Comparison of ENCODE assay signal across 8 cellular contexts in genomic region chr14:87993485-87993809, GRCh38. TPM values are rescaled to one million over a fixed set of nuclear protein-coding genes. Genes with fewer than 3 reads are reported as not detected.
DNase-seq lines count a peak whose midpoint lies in the region; ATAC-seq, FAIRE-seq and TF ChIP-seq lines count a peak whose summit lies in the region.

No MANE protein-coding gene starts in this region.

- peak overlapping the region; percentile 71 for H3K4me2 ChIP-seq in A549
- H3K4me2 ChIP-seq in GM23248 (ENCODE audit: unreplicated experiment), result peak overlapping the region; percentile 67
- peak overlapping the region; percentile 72 for H3K4me2 ChIP-seq in K562 (ENCODE audit: insufficient read depth, low read length)

- H3K9me2 ChIP-seq in GM23248 (ENCODE audit: insufficient read depth), result no peaks in the 10 kb centered on the region

- DNase-seq in A549 (ENCODE audit: low read depth in 1 of 2, low spot score in 1 of 2) (no peak), GM23248 (no peak), K562 (ENCODE audit: extremely low read depth in 1 of 4, low spot score in 3 of 4) (no peak), mesothelial cell of epicardium (ENCODE audit: low spot score in 2 of 2, unreplicated experiment in 2 of 2) (no peak), SHP77 (lab: John Stamatoyannopoulos, UW) (no peak), NCI-H82 treated with DMSO at 0.1 percent for 48 hours (lab: John Stamatoyannopoulos, UW; ENCODE audit: unreplicated experiment) (no peak)

- peak overlapping the region; percentile 97 for H3K27ac Mint-ChIP-seq in mesothelial cell of epicardium

- ATAC-seq in A549 (no peak; a peak in 1 of 6 replicates), K562 (no peak), HG03469 (IDR thresholded peaks at IDR 0.05; ENCODE audit: unreplicated experiment) (no peak), HG03045 (IDR thresholded peaks at IDR 0.05; ENCODE audit: unreplicated experiment) (no peak)

- no peaks in the 10 kb centered on the region for H3K36me3 ChIP-seq in GM23248 (ENCODE audit: low read depth)
- no peaks in the 10 kb centered on the region for H3K36me3 ChIP-seq in K562 (ENCODE audit: control insufficient read depth, insufficient read depth, low read length)

- H4K20me1 ChIP-seq in GM23248 (ENCODE audit: insufficient read depth) (no peaks in the 10 kb centered on the region), K562 (replicated peaks; ENCODE audit: control insufficient read depth, insufficient read depth, low read length) (no peaks in the 10 kb centered on the region)

- 0 out of 3 replicates have a peak, but pooled peaks cover 6% of the 10 kb centered on the region for H3K4me1 ChIP-seq in A549
- peaks cover 15% of the 10 kb centered on the region; the same call in 1 of the 2 replicates for H3K4me1 ChIP-seq in GM23248 (ENCODE audit: insufficient read depth)
- H3K4me1 ChIP-seq in K562 (replicated peaks in 1 of 2; ENCODE audit: control insufficient read depth in 2 of 2, insufficient read depth in 2 of 2, low read length in 2 of 2), result peaks cover 13 to 32% of the 10 kb centered on the region in 2 experiments

- no peaks in the 10 kb centered on the region for H3K9me1 ChIP-seq in K562 (ENCODE audit: control insufficient read depth, insufficient read depth, low read length)

- H3K36me3 Mint-ChIP-seq in mesothelial cell of epicardium, result no peaks in the 10 kb centered on the region

- H3K4me3 ChIP-seq in A549 (peak overlapping the region; percentile 64), GM23248 (peak overlapping the region; percentile 74), K562 (peak overlapping the region; percentile 61)

- TF ChIP-seq POLR2A in A549 (IDR thresholded peaks at IDR 0.05; ENCODE audit: low read length) (no peak), K562 (conservative IDR thresholded peaks at IDR 0.05) (no peak)

- FAIRE-seq in A549 (lab: Jason Lieb, UNC) (no peak), K562 (lab: Jason Lieb, UNC) (no peak)

- POLR2A ChIA-PET in A549 (lab: Yijun Ruan, JAX) (interaction anchor here (1.0 kb wide), 1 partner anchor 10 kb away, joined by 3 read pairs; no protein-coding TSS in a partner anchor), K562 (lab: Yijun Ruan, JAX) (interaction anchor here (0.7 to 1.6 kb wide), 3 partner anchors 10 to 355 kb away, joined by 3 to 4 read pairs (median 3); no protein-coding TSS in a partner anchor)

- CTCF ChIA-PET in A549 (lab: Yijun Ruan, JAX), result interaction anchor here (0.6 to 1.6 kb wide), 3 partner anchors 20 to 48 kb away, joined by 3 read pairs; no protein-coding TSS in a partner anchor
- CTCF ChIA-PET in K562 (lab: Yijun Ruan, JAX; ENCODE audit: low intra/inter-chr PET ratio), result no interaction called here

- no peaks in the 10 kb centered on the region for H3K9me3 Mint-ChIP-seq in mesothelial cell of epicardium

- H3K79me2 ChIP-seq in GM23248 (ENCODE audit: insufficient read depth) (no peaks in the 10 kb centered on the region), K562 (ENCODE audit: control insufficient read depth, insufficient read depth, low read length) (no peaks in the 10 kb centered on the region; the same call in 2 of the 3 replicates)

- intact Hi-C loops in K562 (cut with micrococcal nuclease), result loop anchor here (2.0 kb wide), 1 partner anchor 31 kb away; no protein-coding TSS in a partner anchor

- TF ChIP-seq RAD21 in A549 (conservative IDR thresholded peaks at IDR 0.05 in 1 of 2, IDR thresholded peaks at IDR 0.05 in 1 of 2), result no peak
- no peak for TF ChIP-seq RAD21 in K562 (CRISPR knock-in tag; conservative IDR thresholded peaks at IDR 0.05 in 1 of 2, IDR thresholded peaks at IDR 0.05 in 1 of 2)

- peak overlapping the region; percentile 84 for H3K9ac ChIP-seq in GM23248
- H3K9ac ChIP-seq in K562 (ENCODE audit: insufficient read depth in 1 of 2, low read depth in 2 of 2, low read length in 2 of 2), result peak overlapping the region; percentile 51 to 95

- peaks cover 10% of the 10 kb centered on the region; the same call in 1 of the 2 replicates for H3F3A ChIP-seq in GM23248 (ENCODE audit: insufficient read depth)

- H3K27me3 ChIP-seq in GM23248 (replicated peaks; ENCODE audit: insufficient read depth) (no peaks in the 10 kb centered on the region), K562 (ENCODE audit: control insufficient read depth in 2 of 2, insufficient read depth in 2 of 2, low read length in 2 of 2) (no peaks in the 10 kb centered on the region)

- BruUV-seq in K562 (replicated peaks; lab: Mats Ljungman, UMichigan), result TSS peak; percentile 94

- H3K27ac ChIP-seq in A549, result peak overlapping the region; percentile 84 to 97
- peak overlapping the region; percentile 80 for H3K27ac ChIP-seq in GM23248
- peak overlapping the region; percentile 69 for H3K27ac ChIP-seq in K562 (ENCODE audit: extremely low read depth, low read depth, low read length)

- peak overlapping the region; percentile 94 for H2AFZ ChIP-seq in GM23248
- peak overlapping the region; percentile 82 for H2AFZ ChIP-seq in K562 (ENCODE audit: low read depth, low read length)

- TF ChIP-seq CTCF in A549 (IDR thresholded peaks at IDR 0.05) (no peak), K562 (IDR thresholded peaks at IDR 0.05 in 2 of 3, conservative IDR thresholded peaks at IDR 0.05 in 1 of 3; ENCODE audit: insufficient read depth in 2 of 3, low read depth in 1 of 3, low read length in 3 of 3) (no peak), mesothelial cell of epicardium (IDR thresholded peaks at IDR 0.05; ENCODE audit: unreplicated experiment) (no peak)

- no peaks in the 10 kb centered on the region for H3K9me3 ChIP-seq in A549
- H3K9me3 ChIP-seq in GM23248 (ENCODE audit: low read depth), result no peaks in the 10 kb centered on the region
- no peaks in the 10 kb centered on the region for H3K9me3 ChIP-seq in K562 (replicated peaks; ENCODE audit: control insufficient read depth, insufficient read depth, low read depth, low read length)

- in situ Hi-C loops in GM23248 (cut with MboI), result no loop called here
- in situ Hi-C loops in K562 (cut with MboI), result loop anchor here (25.0 kb wide), 1 partner anchor 569 kb away; the partner anchor contains the start of genes PTPN21 and ZC3H14

- no peaks in the 10 kb centered on the region for H3K27me3 Mint-ChIP-seq in mesothelial cell of epicardium (ENCODE audit: low read depth)

- peaks cover 40% of the 10 kb centered on the region for H3K4me1 Mint-ChIP-seq in mesothelial cell of epicardium

- H3K4me3 Mint-ChIP-seq in mesothelial cell of epicardium, result peak overlapping the region; percentile 75

- 23% methylated on average over 5 of the region's 5 CpGs for WGBS in A549 (ENCODE audit: missing lambda C conversion rate)
- 35 to 37% methylated on average over 5 of the region's 5 CpGs for WGBS in GM23248 (ENCODE audit: low coverage in 1 of 2, low lambda C conversion rate in 2 of 2, missing lambda C conversion rate in 2 of 2), 2 experiments
- 3% methylated on average over 5 of the region's 5 CpGs for WGBS in K562 (ENCODE audit: insufficient coverage, low coverage, missing lambda C conversion rate)

- no peak for TF ChIP-seq EP300 in A549 (IDR thresholded peaks at IDR 0.05)
- TF ChIP-seq EP300 in K562 (IDR thresholded peaks at IDR 0.05; ENCODE audit: low read length), result no peak

RNA-seq across cellular contexts. Expression of gene GALC, which starts 0.5 kb away (rescaled TPM):
- polyA plus RNA-seq in A549 (2011; rRNA removed) (37.3 and 38.3 TPM in 2 replicates), A549 (2017; fragmentation: RNase III; extraction: RNeasy Plus Mini Kit Qiagen cat#74134 plus additional on column Dnase treatment) (12.3 to 15.8 TPM (median 15.5 TPM) in 3 replicates), GM23248 (2016; fragmentation: Nextera tagmentation; extraction: Ambion mirVana) (13.1 TPM in 2 replicates), K562 (2011; rRNA removed) (14.0 and 15.1 TPM in 2 replicates), K562 (2014; fragmentation: Illumina TruSeq; extraction: Trizol) (7.8 and 7.9 TPM in 2 replicates), K562 (2014; fragmentation: Nextera tagmentation; extraction: Ambion mirVana) (1 to 10 TPM; 1.6 to 2.9 TPM), K562 (2014; rRNA removed) (6.5 and 7.6 TPM in 2 replicates)
- polyA plus RNA-seq in A549 (2012; cell fraction: cytosol; rRNA removed), result 4.6 and 5.5 TPM in 2 replicates
- 6.9 and 15.2 TPM in 2 replicates for polyA plus RNA-seq in A549 (2012; cell fraction: nucleus; rRNA removed)
- 18.2 and 20.1 TPM in 2 replicates for polyA minus RNA-seq in A549 (2011; rRNA and poly(A)+ RNA removed)
- 20.9 and 24.0 TPM in 2 replicates for total RNA-seq in GM23248 (2014; rRNA removed; shearing (Covaris generic))
- 11.5 and 32.3 TPM in 2 replicates for total RNA-seq in K562 (2011; cell fraction: chromatin; rRNA removed; ENCODE audit: low replicate concordance)
- total RNA-seq in K562 (2011; cell fraction: nucleolus; rRNA removed), result 9.7 and 12.8 TPM in 2 replicates
- total RNA-seq in K562 (2011; cell fraction: nucleoplasm; rRNA removed), result 19.5 and 23.9 TPM in 2 replicates
- total RNA-seq in K562 (2014; rRNA removed) (6.9 and 12.4 TPM in 2 replicates), K562 (2014; rRNA removed; fragmentation: Illumina TruSeq; extraction: Trizol) (9.2 and 9.4 TPM in 2 replicates), K562 (2015; rRNA removed; fragmentation: Illumina TruSeq; extraction: Trizol) (14.6 and 15.0 TPM in 2 replicates), K562 (2021) (6.8 and 7.3 TPM in 2 replicates), mesothelial cell of epicardium (26.2 to 29.9 TPM (median 27.1 TPM) in 3 replicates)
- polyA plus RNA-seq in K562 (2011; cell fraction: cytosol; rRNA removed), result 4.3 and 9.1 TPM in 2 replicates
- polyA plus RNA-seq in K562 (2011; cell fraction: nucleus; rRNA removed), result 10.0 and 14.7 TPM in 2 replicates
- 10.4 and 20.1 TPM in 2 replicates for polyA plus RNA-seq in K562 (2012)
- 17.3 and 21.2 TPM in 2 replicates for polyA minus RNA-seq in K562 (2011; rRNA and poly(A)+ RNA removed)
- polyA minus RNA-seq in K562 (2011; cell fraction: cytosol; rRNA and poly(A)+ RNA removed), result 8.4 and 10.6 TPM in 2 replicates
- polyA minus RNA-seq in K562 (2011; cell fraction: nucleus; rRNA and poly(A)+ RNA removed), result 12.8 and 14.8 TPM in 2 replicates

RNA-seq across cellular contexts. Expression of gene GPR65, which starts 11.5 kb away (rescaled TPM):
- 0.03 TPM in 2 replicates for polyA plus RNA-seq in A549 (2011; rRNA removed)
- under 0.01 TPM in 1 of 2 replicates, not detected in the other for polyA plus RNA-seq in A549 (2012; cell fraction: cytosol; rRNA removed)
- polyA plus RNA-seq in A549 (2012; cell fraction: nucleus; rRNA removed), result not detected in 2 replicates
- polyA plus RNA-seq in A549 (2017; fragmentation: RNase III; extraction: RNeasy Plus Mini Kit Qiagen cat#74134 plus additional on column Dnase treatment), result not detected in 3 replicates
- polyA minus RNA-seq in A549 (2011; rRNA and poly(A)+ RNA removed), result not detected in 2 replicates
- 0.13 and 0.22 TPM in 2 replicates for total RNA-seq in GM23248 (2014; rRNA removed; shearing (Covaris generic))
- 0.06 and 0.10 TPM in 2 replicates for polyA plus RNA-seq in GM23248 (2016; fragmentation: Nextera tagmentation; extraction: Ambion mirVana)
- not detected in 2 replicates for total RNA-seq in K562 (2011; cell fraction: chromatin; rRNA removed; ENCODE audit: low replicate concordance)
- total RNA-seq in K562 (2011; cell fraction: nucleolus; rRNA removed), result not detected in 2 replicates
- total RNA-seq in K562 (2011; cell fraction: nucleoplasm; rRNA removed), result not detected in 2 replicates
- total RNA-seq in K562 (2014; rRNA removed), result 0.04 TPM in 1 of 2 replicates, not detected in the other
- total RNA-seq in K562 (2014; rRNA removed; fragmentation: Illumina TruSeq; extraction: Trizol), result 0.03 TPM in 1 of 2 replicates, not detected in the other
- total RNA-seq in K562 (2015; rRNA removed; fragmentation: Illumina TruSeq; extraction: Trizol), result 0.11 and 0.26 TPM in 2 replicates
- total RNA-seq in K562 (2021), result 0.04 TPM in 2 replicates
- not detected in 2 replicates for polyA plus RNA-seq in K562 (2011; rRNA removed)
- not detected in 2 replicates for polyA plus RNA-seq in K562 (2011; cell fraction: cytosol; rRNA removed)
- polyA plus RNA-seq in K562 (2011; cell fraction: nucleus; rRNA removed), result not detected in 2 replicates
- 0.05 and 0.14 TPM in 2 replicates for polyA plus RNA-seq in K562 (2012)
- not detected in 2 replicates for polyA plus RNA-seq in K562 (2014; fragmentation: Illumina TruSeq; extraction: Trizol)
- polyA plus RNA-seq in K562 (2014; fragmentation: Nextera tagmentation; extraction: Ambion mirVana), result under 1 TPM in 1 of 2 experiments, not detected in 1; 0.03 TPM
- polyA plus RNA-seq in K562 (2014; rRNA removed), result not detected in 2 replicates
- polyA minus RNA-seq in K562 (2011; rRNA and poly(A)+ RNA removed), result not detected in 2 replicates
- not detected in 2 replicates for polyA minus RNA-seq in K562 (2011; cell fraction: cytosol; rRNA and poly(A)+ RNA removed)
- polyA minus RNA-seq in K562 (2011; cell fraction: nucleus; rRNA and poly(A)+ RNA removed), result not detected in 2 replicates
- not detected in 3 replicates for total RNA-seq in mesothelial cell of epicardium

Comparison
In these comparisons a context has a peak if more than half of its experiments do, and no peak if none do; other contexts are left out.
1. Of the 35 proteins assayed by ChIP-seq in both K562 and A549: peak only in K562: none; only in A549: EHMT2, HDAC2 and MAX; in both: none; in neither: 32.